In genomic region chr16:70694517-70695218, GRCh38 we compare ENCODE assay signal across 10 cellular contexts. TPM values are rescaled to one million over a fixed set of nuclear protein-coding genes. Genes with fewer than 3 reads are reported as not detected.
A peak's percentile ranks its signal among the peaks of the same experiment; 100 is the strongest.
DNase-seq lines count a peak whose midpoint lies in the region; TF ChIP-seq lines count a peak whose summit lies in the region.
"Had no signal": no experiment of that assay in that cellular context is flagged by ENCODE, and none has a peak within 500 bp of the region (broad histone marks: within the 10 kb centered on the region; RNA-seq: fewer than 3 reads in every experiment).

No MANE protein-coding gene starts in this region.

- H3K4me1 ChIP-seq in HUES64 (ENCODE audit: insufficient read depth, low read length) (peaks cover 29% of the 10 kb centered on the region), adipocyte (ENCODE audit: control insufficient read depth, insufficient read depth, low read length) (peaks cover 48% of the 10 kb centered on the region), hepatocyte (ENCODE audit: insufficient read depth) (peaks cover 57% of the 10 kb centered on the region), suprapubic skin (peaks cover 100% of the 10 kb centered on the region)

- H3K27me3 ChIP-seq in HUES64 (ENCODE audit: insufficient read depth, low read length) (no peaks in the 10 kb centered on the region), adipocyte (replicated peaks; ENCODE audit: control insufficient read depth, insufficient read depth, low read length) (no peaks in the 10 kb centered on the region), hepatocyte (no peaks in the 10 kb centered on the region), suprapubic skin (no peaks in the 10 kb centered on the region)

- H3K9me3 ChIP-seq in HUES64 (ENCODE audit: insufficient read depth, low read depth, low read length), result no peaks in the 10 kb centered on the region
- no peaks in the 10 kb centered on the region for H3K9me3 ChIP-seq in adipocyte (ENCODE audit: control insufficient read depth, low read length)
- H3K9me3 ChIP-seq in hepatocyte (ENCODE audit: low read depth), result no peaks in the 10 kb centered on the region
- H3K9me3 ChIP-seq in suprapubic skin, result no peaks in the 10 kb centered on the region

- no peak overlapping the region for H2AFZ ChIP-seq in hepatocyte

- H3K9ac ChIP-seq in HUES64 (ENCODE audit: low read depth, low read length) (peak overlapping the region; percentile 23; the same call in 1 of the 2 replicates), adipocyte (ENCODE audit: low read length) (peak overlapping the region; percentile 62)

- H3K36me3 ChIP-seq in HUES64 (ENCODE audit: insufficient read depth, low read length) (peaks cover 7% of the 10 kb centered on the region; the same call in 1 of the 2 replicates), adipocyte (ENCODE audit: control insufficient read depth, insufficient read depth, low read length, severe bottlenecking) (no peaks in the 10 kb centered on the region), hepatocyte (replicated peaks; ENCODE audit: insufficient read depth, low read depth) (no peaks in the 10 kb centered on the region), suprapubic skin (no peaks in the 10 kb centered on the region)

- H3K4me2 ChIP-seq in hepatocyte, result no peak overlapping the region

- no peaks in the 10 kb centered on the region for H3K79me2 ChIP-seq in hepatocyte

- H3K4me3 ChIP-seq in HUES64 (ENCODE audit: low read length), result no peak overlapping the region
- H3K4me3 ChIP-seq in adipocyte (ENCODE audit: low read length), result no peak overlapping the region
- H3K4me3 ChIP-seq in hepatocyte, result no peak overlapping the region
- H3K4me3 ChIP-seq in suprapubic skin, result no peak overlapping the region

- H3K27ac ChIP-seq in HUES64 (ENCODE audit: low read depth, low read length) (peak overlapping the region; percentile 83), hepatocyte (peak overlapping the region; percentile 92), suprapubic skin (peak overlapping the region; percentile 91)

- DNase-seq in adipocyte (ENCODE audit: low read depth), result peak; percentile 21
- no peak for DNase-seq in hepatocyte (ENCODE audit: low spot score)
- DNase-seq in suprapubic skin (ENCODE audit: low spot score in 2 of 2), result no peak
- DNase-seq in activated CD4-positive, alpha-beta T cell treated with anti-CD3 and anti-CD28 coated beads, Interleukin-2, amount 50 U/mL, for 4 hours, result no peak
- no peak for DNase-seq in NCI-H2227 (lab: John Stamatoyannopoulos, UW; ENCODE audit: unreplicated experiment)
- DNase-seq in 8988T, result no peak
- no peak for DNase-seq in NCI-H2196 (lab: John Stamatoyannopoulos, UW; ENCODE audit: unreplicated experiment)
- DNase-seq: activated T-cell treated with anti-CD3 and anti-CD28 coated beads, Interleukin-2, amount 50 U/mL, for 4 hours; T-helper 17 cell had no signal

- no peaks in the 10 kb centered on the region for H3K9me2 ChIP-seq in hepatocyte (replicated peaks; ENCODE audit: insufficient read depth)

- no peak for TF ChIP-seq EP300 in suprapubic skin (IDR thresholded peaks at IDR 0.05)

- TF ChIP-seq CTCF in hepatocyte (IDR thresholded peaks at IDR 0.05; ENCODE audit: poor library complexity), result no peak
- no peak for TF ChIP-seq CTCF in suprapubic skin (IDR thresholded peaks at IDR 0.05)

- TF ChIP-seq POLR2A in suprapubic skin (IDR thresholded peaks at IDR 0.05), result no peak

- H4K20me1 ChIP-seq in hepatocyte (ENCODE audit: insufficient read depth, poor library complexity, severe bottlenecking), result no peaks in the 10 kb centered on the region

- WGBS in HUES64, result 74% methylated on average over 11 of the region's 11 CpGs
- WGBS in hepatocyte (ENCODE audit: low lambda C conversion rate, missing lambda C conversion rate), result 80% methylated on average over 11 of the region's 11 CpGs
- WGBS in suprapubic skin, result 64% methylated on average over 6 of the region's 11 CpGs

RNA-seq across cellular contexts. Expression of gene MTSS2, which starts 8.8 kb away (rescaled TPM):
- 35.2 TPM for polyA plus RNA-seq in HUES64 (2013, experiment 1 of 2)
- 34.0 TPM for polyA plus RNA-seq in HUES64 (2013, experiment 2 of 2)
- total RNA-seq in hepatocyte (16.1 and 19.6 TPM in 2 replicates), suprapubic skin (10 to 100 TPM; 30.1 to 58.7 (median 42.6) TPM)
- 10.4 and 16.5 TPM in 2 replicates for polyA plus RNA-seq in hepatocyte

RNA-seq across cellular contexts. Expression of gene IL34, which starts 48.3 kb away (rescaled TPM):
- 1.7 TPM for polyA plus RNA-seq in HUES64 (2013, experiment 1 of 2)
- 2.7 TPM for polyA plus RNA-seq in HUES64 (2013, experiment 2 of 2)
- 2.2 TPM in 2 replicates for total RNA-seq in hepatocyte
- 0.48 and 2.6 TPM in 2 replicates for polyA plus RNA-seq in hepatocyte
- 100 to 1,000 TPM in 1 of 4 donors, 10 to 100 TPM in 3; 64.2 to 187 (median 92.5) TPM for total RNA-seq in suprapubic skin

Comparison
In these comparisons a context has a peak if more than half of its experiments do, and no peak if none do; other contexts are left out.
1. RNA of gene IL34, which starts 48.3 kb away (total RNA-seq): 64.2 to 187 TPM in suprapubic skin; 2.2 TPM in hepatocyte; every median in the first group is over 10 times any median in the second.
2. Peak in every context shown above with its lines, with median percentiles within 50 percentile points of each other: H3K27ac ChIP-seq.